Comparison of ENCODE assay signal across 1 cellular context in genomic region chr20:33042430-33042829, GRCh38.
TF ChIP-seq lines count a peak whose summit lies in the region.

No MANE protein-coding gene starts in this region.

TF ChIP-seq in HepG2, 621 proteins besides CTCF, POLR2A, EP300 and RAD21:
- TF ChIP-seq ZNF614 (CRISPR knock-in tag; IDR thresholded peaks at IDR 0.05; ENCODE audit: borderline replicate concordance), result peak; percentile 53; the same call in 1 of the 2 replicates
- TF ChIP-seq MTERF4 (CRISPR knock-in tag; IDR thresholded peaks at IDR 0.05), result 0 out of 2 replicates have a peak, but pooled peaks have one; percentile 35
- peak; percentile 38; the same call in 1 of the 2 replicates for TF ChIP-seq NR2F6 (IDR thresholded peaks at IDR 0.05)
- TF ChIP-seq NR2F6 (CRISPR knock-in tag; IDR thresholded peaks at IDR 0.05), result peak; percentile 44; the same call in 1 of the 2 replicates
- peak; percentile 69 for TF ChIP-seq RARA (CRISPR knock-in tag; IDR thresholded peaks at IDR 0.05)
- TF ChIP-seq HNF4A (CRISPR knock-in tag; IDR thresholded peaks at IDR 0.05), result peak; percentile 58; the same call in 1 of the 2 replicates
- no peak for TF ChIP-seq SNAI1 (CRISPR knock-in tag; IDR thresholded peaks at IDR 0.05; ENCODE audit: borderline replicate concordance)
- no peak for TF ChIP-seq ZNF800 (CRISPR knock-in tag; IDR thresholded peaks at IDR 0.05)
- no peak for TF ChIP-seq ZNF557 (CRISPR knock-in tag; IDR thresholded peaks at IDR 0.05)
- TF ChIP-seq NRL (CRISPR knock-in tag; IDR thresholded peaks at IDR 0.05; ENCODE audit: borderline replicate concordance), result no peak
- TF ChIP-seq TP53 (CRISPR knock-in tag; conservative IDR thresholded peaks at IDR 0.05), result 0 out of 2 replicates have a peak, but pooled peaks have one; percentile 27
- no peak for TF ChIP-seq TFAP4 (IDR thresholded peaks at IDR 0.05; ENCODE audit: borderline replicate concordance, low read depth)
- TF ChIP-seq CCDC6 (CRISPR knock-in tag; IDR thresholded peaks at IDR 0.05), result 0 out of 2 replicates have a peak, but pooled peaks have one; percentile 34
- 0 out of 2 replicates have a peak, but pooled peaks have one; percentile 14 for TF ChIP-seq HNF1B (CRISPR knock-in tag; IDR thresholded peaks at IDR 0.05)
- TF ChIP-seq ZNF709 (CRISPR knock-in tag; IDR thresholded peaks at IDR 0.05), result no peak
TF ChIP-seq in HepG2: peak in this region for 8.
